In the genomic region with DNA sequence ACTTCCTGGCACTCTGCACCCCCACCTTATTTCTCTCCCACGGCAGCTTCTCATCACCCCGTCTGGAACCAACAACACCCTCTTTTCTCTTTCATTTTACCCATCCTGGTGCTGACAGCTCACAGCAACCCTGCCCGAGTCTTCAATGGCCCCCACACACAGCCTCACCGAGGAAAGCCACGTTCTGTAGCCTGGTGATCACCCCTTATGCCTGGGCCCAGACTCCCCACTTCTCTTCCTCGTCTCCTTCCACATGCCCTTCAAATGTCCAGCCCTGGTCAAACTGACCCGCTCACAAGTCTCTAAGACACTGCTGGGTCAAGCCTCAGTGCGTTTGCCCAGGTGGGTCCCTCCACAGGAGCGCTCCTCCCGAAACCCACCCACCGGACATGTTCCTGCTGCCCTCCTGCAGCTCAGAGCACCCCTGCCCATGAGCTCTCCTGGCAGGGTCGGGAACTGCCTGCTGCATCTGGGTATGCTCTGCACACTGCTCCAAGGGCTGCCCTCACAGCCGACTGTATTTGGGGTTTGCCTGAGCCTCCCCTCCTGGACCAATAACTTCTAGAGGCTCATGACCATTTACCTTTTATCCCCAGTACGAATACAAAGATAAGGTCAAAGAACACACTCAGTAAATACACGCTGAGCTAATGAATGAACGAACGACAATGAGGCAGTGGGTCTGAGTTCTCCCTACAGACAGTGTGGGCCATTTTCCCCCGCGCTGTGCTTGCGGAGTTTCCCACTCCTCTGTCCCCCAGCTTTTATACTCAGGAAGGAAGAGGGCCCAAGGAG, we compare ENCODE assay signal across 26 cellular contexts.
DNase-seq lines count a peak whose midpoint lies in the region; ATAC-seq and TF ChIP-seq lines count a peak whose summit lies in the region.
"Had no signal": no experiment of that assay in that cellular context is flagged by ENCODE, and none has a peak within 500 bp of the region (broad histone marks: within the 10 kb centered on the region; RNA-seq: fewer than 3 reads in every experiment).

No MANE protein-coding gene starts in this region.

- peak; percentile 37 for DNase-seq in Right ventricle myocardium inferior (ENCODE audit: missing footprints)
- no peak for DNase-seq in left ventricle myocardium inferior
- DNase-seq in chondrocyte (ENCODE audit: low spot score): peak; percentile 85
- DNase-seq in mesendoderm: no peak
- peak; percentile 29 to 59 for DNase-seq in suprapubic skin (ENCODE audit: low spot score in 2 of 2)
- no peak for DNase-seq in NCI-H1417 (lab: John Stamatoyannopoulos, UW)
- no peak for DNase-seq in smooth muscle cell (lab: John Stamatoyannopoulos, UW; ENCODE audit: unreplicated experiment)
- no peak for DNase-seq in middle frontal gyrus (ENCODE audit: extremely low spot score, low spot score)
- DNase-seq: activated CD4-positive, alpha-beta memory T cell treated with anti-CD3 and anti-CD28 coated beads, Interleukin-2, amount 10 ng/mL, durations not matched to agents 7 days and 5 days; activated CD8-positive, alpha-beta memory T cell treated with anti-CD3 and anti-CD28 coated beads, Interleukin-2, amount 50 U/mL, for 48 hours; Calu3; effector CD8-positive, alpha-beta T cell; GM23248; immature natural killer cell; KG1; mesenchymal stem cell; MM.1S; NCI-H1105 treated with DMSO at 0.1 percent for 48 hours; NCI-H2029 treated with DMSO at 0.1 percent for 48 hours; NCI-H526; OCI-M1; stimulated activated naive B cell treated with anti-CD40 and anti-IgM and Interleukin-4, amounts not matched to agents 10 μg/mL and 1 μg/mL and 100 μg/mL, for 72 hours had no signal

- H3K4me3 ChIP-seq in left ventricle myocardium inferior (no peak overlapping the region), mesendoderm (ENCODE audit: low read length) (no peak overlapping the region), suprapubic skin (no peak overlapping the region), smooth muscle cell (no peak overlapping the region)
- H3K4me3 ChIP-seq: GM23248 had no signal

- no CpG with 5 or more reads among the region's 20 CpGs for WGBS in mesendoderm (ENCODE audit: extremely low coverage, insufficient coverage, low lambda C conversion rate)
- 91% methylated on average over 20 of the region's 20 CpGs for whole genome bisulfite sequencing in suprapubic skin
- WGBS in smooth muscle cell (ENCODE audit: low lambda C conversion rate): 82% methylated on average over 20 of the region's 20 CpGs

- no peak overlapping the region for H4K5ac ChIP-seq in mesendoderm (ENCODE audit: low read length)

- H3K27me3 Mint-ChIP-seq in chondrocyte (ENCODE audit: low read depth): peaks cover 27% of the 10 kb centered on the region
- H3K27me3 Mint-ChIP-seq: activated CD4-positive, alpha-beta memory T cell treated with anti-CD3 and anti-CD28 coated beads, Interleukin-2, amount 10 ng/mL, durations not matched to agents 7 days and 5 days had no signal

- H4K8ac ChIP-seq in mesendoderm (ENCODE audit: low read depth, low read length): no peak overlapping the region

- H3K18ac ChIP-seq in mesendoderm (ENCODE audit: low read length): peak overlapping the region; percentile 7

- TF ChIP-seq CTCF in left ventricle myocardium inferior (IDR thresholded peaks at IDR 0.05; ENCODE audit: borderline replicate concordance) (no peak), chondrocyte (IDR thresholded peaks at IDR 0.05) (no peak), suprapubic skin (IDR thresholded peaks at IDR 0.05) (no peak), smooth muscle cell (IDR thresholded peaks at IDR 0.05; ENCODE audit: borderline replicate concordance, insufficient read depth, poor library complexity, severe bottlenecking) (no peak)

- no peak overlapping the region for H3K4me2 ChIP-seq in mesendoderm (ENCODE audit: low read length)
- H3K4me2 ChIP-seq in smooth muscle cell: no peak overlapping the region

- H3K36me3 ChIP-seq in left ventricle myocardium inferior (no peaks in the 10 kb centered on the region), mesendoderm (ENCODE audit: control insufficient read depth, insufficient read depth, low read length) (no peaks in the 10 kb centered on the region), suprapubic skin (no peaks in the 10 kb centered on the region), smooth muscle cell (ENCODE audit: low read depth) (no peaks in the 10 kb centered on the region)

- ATAC-seq in Right ventricle myocardium inferior: no peak
- ATAC-seq: left lobe of liver; stimulated activated naive B cell treated with anti-CD40 and anti-IgM and Interleukin-4, amounts not matched to agents 10 μg/mL and 1 μg/mL and 100 μg/mL, for 72 hours had no signal

- no peaks in the 10 kb centered on the region for H3K36me3 Mint-ChIP-seq in chondrocyte (ENCODE audit: low read depth)
- H3K36me3 Mint-ChIP-seq: activated naive CD8-positive, alpha-beta T cell; immature natural killer cell; stimulated activated naive B cell treated with anti-CD40 and anti-IgM and Interleukin-4, amounts not matched to agents 10 μg/mL and 1 μg/mL and 100 μg/mL, for 72 hours had no signal

- H4K20me1 ChIP-seq in smooth muscle cell (ENCODE audit: low read depth): no peaks in the 10 kb centered on the region

- H3K27me3 ChIP-seq in left ventricle myocardium inferior (ENCODE audit: low read depth): peaks cover 71% of the 10 kb centered on the region
- H3K27me3 ChIP-seq in mesendoderm (ENCODE audit: insufficient read depth, low read length, poor library complexity): no peaks in the 10 kb centered on the region
- peaks cover 17% of the 10 kb centered on the region for H3K27me3 ChIP-seq in suprapubic skin
- H3K27me3 ChIP-seq in smooth muscle cell (ENCODE audit: low read depth): no peaks in the 10 kb centered on the region

- no peak overlapping the region for H3K56ac ChIP-seq in mesendoderm (ENCODE audit: low read length)

- no peak overlapping the region for H2BK120ac ChIP-seq in mesendoderm (ENCODE audit: low read depth, low read length)

- H3K4me1 Mint-ChIP-seq in chondrocyte (ENCODE audit: low read depth): peaks cover 2% of the 10 kb centered on the region
- H3K4me1 Mint-ChIP-seq: activated CD4-positive, alpha-beta memory T cell treated with anti-CD3 and anti-CD28 coated beads, Interleukin-2, amount 10 ng/mL, durations not matched to agents 7 days and 5 days; immature natural killer cell; stimulated activated naive B cell treated with anti-CD40 and anti-IgM and Interleukin-4, amounts not matched to agents 10 μg/mL and 1 μg/mL and 100 μg/mL, for 72 hours had no signal

- H2AFZ ChIP-seq in smooth muscle cell (ENCODE audit: low read depth): no peak overlapping the region
- H2AFZ ChIP-seq: GM23248 had no signal

- H2AK5ac ChIP-seq in mesendoderm (ENCODE audit: low read length): no peak overlapping the region

- no peaks in the 10 kb centered on the region for H3K9me3 Mint-ChIP-seq in chondrocyte (ENCODE audit: low read depth)
- H3K9me3 Mint-ChIP-seq: activated CD4-positive, alpha-beta memory T cell treated with anti-CD3 and anti-CD28 coated beads, Interleukin-2, amount 10 ng/mL, durations not matched to agents 7 days and 5 days; immature natural killer cell; stimulated activated naive B cell treated with anti-CD40 and anti-IgM and Interleukin-4, amounts not matched to agents 10 μg/mL and 1 μg/mL and 100 μg/mL, for 72 hours; T-helper 2 cell treated with Interferon-gamma antibody and Interleukin-4, amounts not matched to agents 5 μg/mL and 100 μg/mL, for 36 hours had no signal

- intact Hi-C loops in Right ventricle myocardium inferior (cut with DNase I) (loop anchor here (5.0 kb wide), 1 partner anchor 100 kb away; no protein-coding TSS in a partner anchor), left ventricle myocardium inferior (cut with micrococcal nuclease) (no loop called here)

- H3K9me3 ChIP-seq in left ventricle myocardium inferior (replicated peaks) (no peaks in the 10 kb centered on the region), suprapubic skin (no peaks in the 10 kb centered on the region), smooth muscle cell (replicated peaks; ENCODE audit: low read depth) (no peaks in the 10 kb centered on the region)

- H2BK15ac ChIP-seq in mesendoderm (replicated peaks; ENCODE audit: low read depth): no peak overlapping the region

- H3K79me2 ChIP-seq in mesendoderm (ENCODE audit: control insufficient read depth, insufficient read depth, low read length) (no peaks in the 10 kb centered on the region), smooth muscle cell (ENCODE audit: low read depth) (no peaks in the 10 kb centered on the region)

- TF ChIP-seq EP300 in suprapubic skin (IDR thresholded peaks at IDR 0.05): no peak

- H3K9ac ChIP-seq in mesendoderm (ENCODE audit: low read length) (peak overlapping the region; percentile 27), smooth muscle cell (ENCODE audit: low read depth) (no peak overlapping the region)
- H3K9ac ChIP-seq: GM23248 had no signal

- H3K27ac ChIP-seq in left ventricle myocardium inferior (replicated peaks) (no peak overlapping the region), mesendoderm (ENCODE audit: low read depth, low read length) (no peak overlapping the region), suprapubic skin (no peak overlapping the region), smooth muscle cell (ENCODE audit: low read depth) (no peak overlapping the region)
- H3K27ac ChIP-seq: epithelial cell of prostate, GM23248 had no signal

- TF ChIP-seq POLR2A in suprapubic skin (IDR thresholded peaks at IDR 0.05): no peak

- no peak overlapping the region for H3K23ac ChIP-seq in mesendoderm (ENCODE audit: low read length)

- H3K4me1 ChIP-seq in left ventricle myocardium inferior (peaks cover 32% of the 10 kb centered on the region), mesendoderm (ENCODE audit: control insufficient read depth, low read depth, low read length) (peaks cover 10% of the 10 kb centered on the region), suprapubic skin (peaks cover 6% of the 10 kb centered on the region), smooth muscle cell (ENCODE audit: low read depth) (peaks cover 8% of the 10 kb centered on the region)

- no peak overlapping the region for H2BK5ac ChIP-seq in mesendoderm (ENCODE audit: low read length)

- H3K4me3 Mint-ChIP-seq in chondrocyte (ENCODE audit: unreplicated experiment): no peak overlapping the region
- H3K4me3 Mint-ChIP-seq: activated CD4-positive, alpha-beta memory T cell treated with anti-CD3 and anti-CD28 coated beads, Interleukin-2, amount 10 ng/mL, durations not matched to agents 7 days and 5 days; activated naive CD8-positive, alpha-beta T cell; immature natural killer cell; stimulated activated naive B cell treated with anti-CD40 and anti-IgM and Interleukin-4, amounts not matched to agents 10 μg/mL and 1 μg/mL and 100 μg/mL, for 72 hours; T-helper 2 cell treated with Interferon-gamma antibody and Interleukin-4, amounts not matched to agents 5 μg/mL and 100 μg/mL, for 36 hours had no signal

- H3K79me1 ChIP-seq in mesendoderm (ENCODE audit: low read length): peaks cover 3% of the 10 kb centered on the region

- no peak overlapping the region for H3K4ac ChIP-seq in mesendoderm (ENCODE audit: low read depth, low read length)

- no peak overlapping the region for H3K27ac Mint-ChIP-seq in chondrocyte (ENCODE audit: unreplicated experiment)
- H3K27ac Mint-ChIP-seq: activated CD4-positive, alpha-beta memory T cell treated with anti-CD3 and anti-CD28 coated beads, Interleukin-2, amount 10 ng/mL, durations not matched to agents 7 days and 5 days; activated naive CD8-positive, alpha-beta T cell; immature natural killer cell; stimulated activated naive B cell treated with anti-CD40 and anti-IgM and Interleukin-4, amounts not matched to agents 10 μg/mL and 1 μg/mL and 100 μg/mL, for 72 hours; T-helper 2 cell treated with Interferon-gamma antibody and Interleukin-4, amounts not matched to agents 5 μg/mL and 100 μg/mL, for 36 hours had no signal

- no peaks in the 10 kb centered on the region for H3F3A ChIP-seq in smooth muscle cell (ENCODE audit: low read depth)

Comparison
In these comparisons a context has a peak if more than half of its experiments do, and no peak if none do; other contexts are left out.
1. DNase-seq: peak in Right ventricle myocardium inferior (single experiment), chondrocyte (single experiment) and suprapubic skin (2 of 2); none in left ventricle myocardium inferior (single experiment), mesendoderm (single experiment), NCI-H1417 (0 of 3), smooth muscle cell (single experiment) and middle frontal gyrus (single experiment).